In genomic region chr3:88220126-88220525, GRCh38 we compare ENCODE assay signal across 28 cellular contexts.
"Had no signal": no experiment of that assay in that cellular context is flagged by ENCODE, and none has a peak within 500 bp of the region (broad histone marks: within the 10 kb centered on the region; RNA-seq: fewer than 3 reads in every experiment).

No MANE protein-coding gene starts in this region.

- H3K4me3 ChIP-seq: stomach, suprapubic skin, testis, thoracic aorta, thyroid gland, tibial artery, tibial nerve, transverse colon, upper lobe of left lung, upper lobe of right lung, uterus, vagina had no signal

- H3K9me3 ChIP-seq: stomach, suprapubic skin, testis, thoracic aorta, thyroid gland, tibial artery, tibial nerve, transverse colon, upper lobe of left lung, upper lobe of right lung, uterus, vagina had no signal

- H3K36me3 ChIP-seq: stomach, suprapubic skin, thoracic aorta, thyroid gland, tibial artery, tibial nerve, transverse colon, upper lobe of left lung, upper lobe of right lung, uterus, vagina had no signal

- H3K27ac Mint-ChIP-seq: stimulated activated effector memory CD8-positive, alpha-beta T cell treated with anti-CD3 and anti-CD28 coated beads, Interleukin-12 subunit alpha, Interleukin-12 subunit beta, amount 100 ng/mL, for 72 hours; stimulated activated memory B cell treated with anti-CD40 and anti-IgM and Interleukin-4, amounts not matched to agents 10 μg/mL and 1 μg/mL and 100 μg/mL, for 72 hours; stimulated activated naive B cell treated with anti-CD40 and anti-IgM and Interleukin-4, amounts not matched to agents 10 μg/mL and 1 μg/mL and 100 μg/mL, for 72 hours; stimulated activated naive CD8-positive, alpha-beta T cell treated with anti-CD3 and anti-CD28 coated beads, Interleukin-15, amount 100 ng/mL, for 72 hours; stimulated activated naive CD8-positive, alpha-beta T cell treated with anti-CD3 and anti-CD28 coated beads, Interleukin-15, Interleukin-2, amounts not matched to agents 100 ng/mL and 50 ng/mL, for 24 hours; type B pancreatic cell had no signal

- H3K4me3 Mint-ChIP-seq: stimulated activated effector memory CD8-positive, alpha-beta T cell treated with anti-CD3 and anti-CD28 coated beads, Interleukin-12 subunit alpha, Interleukin-12 subunit beta, amount 100 ng/mL, for 72 hours; stimulated activated memory B cell treated with anti-CD40 and anti-IgM and Interleukin-4, amounts not matched to agents 10 μg/mL and 1 μg/mL and 100 μg/mL, for 72 hours; stimulated activated naive B cell treated with anti-CD40 and anti-IgM and Interleukin-4, amounts not matched to agents 10 μg/mL and 1 μg/mL and 100 μg/mL, for 72 hours; stimulated activated naive CD8-positive, alpha-beta T cell treated with anti-CD3 and anti-CD28 coated beads, Interleukin-15, amount 100 ng/mL, for 72 hours; stimulated activated naive CD8-positive, alpha-beta T cell treated with anti-CD3 and anti-CD28 coated beads, Interleukin-15, Interleukin-2, amounts not matched to agents 100 ng/mL and 50 ng/mL, for 24 hours; type B pancreatic cell had no signal

- DNase-seq: stimulated activated CD4-positive, alpha-beta T cell treated with anti-CD3 and anti-CD28 coated beads, Interleukin-2, amount 100 ng/mL, for 48 hours; stimulated activated CD4-positive, alpha-beta T cell treated with anti-CD3 and anti-CD28 coated beads, Interleukin-4, amount 100 ng/mL, for 1 hour; stimulated activated CD4-positive, alpha-beta T cell treated with anti-CD3 and anti-CD28 coated beads, Interleukin-4, amount 100 ng/mL, for 24 hours; stimulated activated CD4-positive, alpha-beta T cell treated with anti-CD3 and anti-CD28 coated beads, Interleukin-4, amount 100 ng/mL, for 4 hours; stimulated activated CD8-positive, alpha-beta memory T cell treated with anti-CD3 and anti-CD28 coated beads, Interleukin-4, amount 100 ng/mL, for 48 hours; stimulated activated naive B cell treated with anti-CD40 and anti-IgM and Interleukin-4, amounts not matched to agents 10 μg/mL and 1 μg/mL and 100 μg/mL, for 72 hours; stimulated activated naive CD4-positive, alpha-beta T cell; stimulated activated naive CD4-positive, alpha-beta T cell treated with Interleukin-2 at 50 U/mL for 16 hours; stimulated activated naive CD8-positive, alpha-beta T cell treated with anti-CD3 and anti-CD28 coated beads, Interleukin-15, amount 100 ng/mL, for 72 hours; stimulated activated naive CD8-positive, alpha-beta T cell treated with anti-CD3 and anti-CD28 coated beads, Interleukin-15, Interleukin-2, amounts not matched to agents 100 U/mL and 50 U/mL, for 24 hours; stomach; testis; thyroid gland; tibial artery; transverse colon; trophoblast cell; upper lobe of right lung; uterus had no signal

- H3K9me3 Mint-ChIP-seq: stimulated activated effector memory CD8-positive, alpha-beta T cell treated with anti-CD3 and anti-CD28 coated beads, Interleukin-12 subunit alpha, Interleukin-12 subunit beta, amount 100 ng/mL, for 72 hours; stimulated activated memory B cell treated with anti-CD40 and anti-IgM and Interleukin-4, amounts not matched to agents 10 μg/mL and 1 μg/mL and 100 μg/mL, for 72 hours; stimulated activated naive B cell treated with anti-CD40 and anti-IgM and Interleukin-4, amounts not matched to agents 10 μg/mL and 1 μg/mL and 100 μg/mL, for 72 hours; stimulated activated naive CD8-positive, alpha-beta T cell treated with anti-CD3 and anti-CD28 coated beads, Interleukin-15, amount 100 ng/mL, for 72 hours; stimulated activated naive CD8-positive, alpha-beta T cell treated with anti-CD3 and anti-CD28 coated beads, Interleukin-15, Interleukin-2, amounts not matched to agents 100 ng/mL and 50 ng/mL, for 24 hours; type B pancreatic cell had no signal

- H3K4me1 Mint-ChIP-seq: stimulated activated effector memory CD8-positive, alpha-beta T cell treated with anti-CD3 and anti-CD28 coated beads, Interleukin-12 subunit alpha, Interleukin-12 subunit beta, amount 100 ng/mL, for 72 hours; stimulated activated naive CD8-positive, alpha-beta T cell treated with anti-CD3 and anti-CD28 coated beads, Interleukin-15, amount 100 ng/mL, for 72 hours had no signal

- H3K4me1 ChIP-seq: stomach, suprapubic skin, testis, thyroid gland, tibial artery, tibial nerve, transverse colon, upper lobe of left lung, upper lobe of right lung, uterus, vagina had no signal

- H3K27me3 Mint-ChIP-seq: stimulated activated memory B cell treated with anti-CD40 and anti-IgM and Interleukin-4, amounts not matched to agents 10 μg/mL and 1 μg/mL and 100 μg/mL, for 72 hours; stimulated activated naive B cell treated with anti-CD40 and anti-IgM and Interleukin-4, amounts not matched to agents 10 μg/mL and 1 μg/mL and 100 μg/mL, for 72 hours; stimulated activated naive CD8-positive, alpha-beta T cell treated with anti-CD3 and anti-CD28 coated beads, Interleukin-15, Interleukin-2, amounts not matched to agents 100 ng/mL and 50 ng/mL, for 24 hours had no signal

- FAIRE-seq: urothelium cell line had no signal

- H3K36me3 Mint-ChIP-seq: stimulated activated effector memory CD8-positive, alpha-beta T cell treated with anti-CD3 and anti-CD28 coated beads, Interleukin-12 subunit alpha, Interleukin-12 subunit beta, amount 100 ng/mL, for 72 hours; stimulated activated memory B cell treated with anti-CD40 and anti-IgM and Interleukin-4, amounts not matched to agents 10 μg/mL and 1 μg/mL and 100 μg/mL, for 72 hours; stimulated activated naive B cell treated with anti-CD40 and anti-IgM and Interleukin-4, amounts not matched to agents 10 μg/mL and 1 μg/mL and 100 μg/mL, for 72 hours; type B pancreatic cell had no signal

- H3K27me3 ChIP-seq: stomach, suprapubic skin, testis, thyroid gland, tibial artery, tibial nerve, transverse colon, upper lobe of left lung, upper lobe of right lung, uterus, vagina had no signal

- H3K27ac ChIP-seq: stomach, suprapubic skin, testis, thoracic aorta, thyroid gland, tibial artery, tibial nerve, transverse colon, upper lobe of left lung, upper lobe of right lung, uterus, vagina had no signal
